In the genomic region with DNA sequence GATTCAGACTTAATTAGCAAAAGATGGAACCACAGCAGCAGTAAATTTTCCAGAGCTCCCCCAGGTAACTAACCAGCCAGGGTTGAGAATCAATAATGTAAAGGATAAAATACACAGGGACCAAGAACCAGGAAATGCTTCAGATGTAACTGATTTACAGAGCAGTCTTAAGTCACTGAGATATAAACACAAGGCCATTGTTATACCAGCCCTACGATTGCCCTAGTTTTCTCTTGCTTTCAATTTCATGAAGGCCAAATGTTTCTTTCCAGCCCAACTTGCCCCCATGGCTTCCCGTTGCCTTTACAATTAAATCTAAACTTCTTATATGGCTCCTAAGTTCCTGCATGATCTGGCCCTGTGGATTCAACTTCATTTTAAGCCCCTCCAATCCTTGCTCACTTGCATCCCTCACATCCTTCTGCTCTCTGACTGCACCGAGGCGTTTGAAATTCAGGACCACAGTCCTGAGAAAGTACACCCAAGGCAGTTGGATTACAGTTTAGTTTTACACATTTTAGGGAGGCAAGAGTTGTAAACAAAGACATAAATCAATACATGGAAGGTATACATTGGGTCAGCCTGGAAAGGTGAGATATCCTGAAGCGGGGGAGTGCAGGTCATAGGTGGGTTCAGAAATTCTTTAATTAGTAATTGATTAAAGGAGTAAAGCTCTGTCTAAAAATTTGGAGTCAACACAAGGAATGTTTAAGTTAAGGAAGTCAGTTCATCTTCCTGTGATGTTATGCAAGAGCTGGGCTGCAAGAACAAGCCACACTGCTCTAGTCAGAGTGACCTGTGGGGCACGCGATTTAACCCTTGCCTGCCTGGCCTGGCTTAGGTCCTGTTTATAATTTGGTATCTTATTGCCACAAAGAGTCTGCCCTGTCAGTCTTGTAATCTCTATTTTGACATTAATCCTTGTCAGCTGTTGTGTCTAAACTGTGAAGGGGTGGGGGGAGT, we compare ENCODE assay signal across 11 cellular contexts.
DNase-seq lines count a peak whose midpoint lies in the region; ATAC-seq and TF ChIP-seq lines count a peak whose summit lies in the region.
"Had no signal": no experiment of that assay in that cellular context is flagged by ENCODE, and none has a peak within 500 bp of the region (broad histone marks: within the 10 kb centered on the region; RNA-seq: fewer than 3 reads in every experiment).

No MANE protein-coding gene starts in this region.

- H3K27me3 ChIP-seq in MM.1S (replicated peaks; ENCODE audit: insufficient read depth, low read length) (no peaks in the 10 kb centered on the region), endodermal cell (ENCODE audit: control insufficient read depth, insufficient read depth, low read length, poor library complexity, severe bottlenecking) (no peaks in the 10 kb centered on the region)
- H3K27me3 ChIP-seq in CD4-positive, alpha-beta memory T cell (ENCODE audit: insufficient read depth, low read length): no peaks in the 10 kb centered on the region

- no peaks in the 10 kb centered on the region for H3K36me3 ChIP-seq in MM.1S (replicated peaks; ENCODE audit: insufficient read depth, low read length)
- no peaks in the 10 kb centered on the region for H3K36me3 ChIP-seq in endodermal cell (ENCODE audit: control insufficient read depth, insufficient read depth, low read length)
- H3K36me3 ChIP-seq in mucosa of descending colon (ENCODE audit: low read depth): no peaks in the 10 kb centered on the region
- H3K36me3 ChIP-seq in CD4-positive, alpha-beta memory T cell (ENCODE audit: insufficient read depth, low read length): no peaks in the 10 kb centered on the region

- H3K4me3 Mint-ChIP-seq in endodermal cell: no peak overlapping the region
- H3K4me3 Mint-ChIP-seq in CD4-positive, alpha-beta memory T cell: no peak overlapping the region

- TF ChIP-seq CTCF in MM.1S (IDR thresholded peaks at IDR 0.05; ENCODE audit: low read length) (no peak), endodermal cell (conservative IDR thresholded peaks at IDR 0.05) (no peak), mucosa of descending colon (IDR thresholded peaks at IDR 0.05) (no peak)

- H3K4me1 Mint-ChIP-seq in endodermal cell: peaks cover 31% of the 10 kb centered on the region
- no peaks in the 10 kb centered on the region for H3K4me1 Mint-ChIP-seq in CD4-positive, alpha-beta memory T cell

- no peaks in the 10 kb centered on the region for H3K79me2 ChIP-seq in MM.1S (ENCODE audit: low read length)

- H3K9me3 ChIP-seq in MM.1S (replicated peaks; ENCODE audit: insufficient read depth, low read length) (no peaks in the 10 kb centered on the region), endodermal cell (ENCODE audit: control insufficient read depth, low read length) (no peaks in the 10 kb centered on the region), mucosa of descending colon (no peaks in the 10 kb centered on the region)
- no peaks in the 10 kb centered on the region for H3K9me3 ChIP-seq in CD4-positive, alpha-beta memory T cell (ENCODE audit: control insufficient read depth in 1 of 2, low read length in 2 of 2)

- intact Hi-C loops in mucosa of descending colon (cut with DNase I, micrococcal nuclease): no loop called here
- intact Hi-C loops in CD4-positive, alpha-beta memory T cell (cut with micrococcal nuclease): no loop called here

- no peaks in the 10 kb centered on the region for H3F3A ChIP-seq in MM.1S (ENCODE audit: insufficient read depth, low read length)

- 65 to 72% methylated on average over 5 to 7 of the region's 7 CpGs for WGBS in endodermal cell (ENCODE audit: insufficient coverage in 1 of 2, insufficient read length in 1 of 2), 2 experiments

- peak; percentile 78 for ATAC-seq in mucosa of descending colon
- ATAC-seq in HG02678 (IDR thresholded peaks at IDR 0.05; ENCODE audit: unreplicated experiment): no peak
- ATAC-seq in GM18909 (IDR thresholded peaks at IDR 0.05; ENCODE audit: poor library complexity, unreplicated experiment): no peak
- ATAC-seq: HCT116 had no signal

- H3K27me3 Mint-ChIP-seq in endodermal cell (ENCODE audit: insufficient read depth): peaks cover 10% of the 10 kb centered on the region
- H3K27me3 Mint-ChIP-seq in CD4-positive, alpha-beta memory T cell: peaks cover 13% of the 10 kb centered on the region in 2 donors

- in situ Hi-C loops in ACHN (cut with HindIII; ENCODE audit: low pct_ligation_motif_present, low pct_unique_long_range_greater_than_20kb, low sequenced_read_pairs): no loop called here

- H3K9ac ChIP-seq in MM.1S (ENCODE audit: low read length) (no peak overlapping the region), endodermal cell (ENCODE audit: extremely low read depth, low read length, poor library complexity, severe bottlenecking) (no peak overlapping the region)

- peak overlapping the region; percentile 1; the same call in 1 of the 2 replicates for H3K4me2 ChIP-seq in MM.1S (ENCODE audit: low read depth, low read length)

- H3K27ac ChIP-seq in MM.1S (ENCODE audit: low read length) (no peak overlapping the region), endodermal cell (ENCODE audit: low read depth, low read length) (no peak overlapping the region), caudate nucleus (ENCODE audit: low read depth, low read length) (no peak overlapping the region)
- H3K27ac ChIP-seq in CD4-positive, alpha-beta memory T cell (ENCODE audit: low read depth, low read length): no peak overlapping the region

- peak overlapping the region; percentile 3; the same call in 1 of the 2 replicates for H2AFZ ChIP-seq in MM.1S (ENCODE audit: low read length)

- H3K4me1 ChIP-seq in MM.1S (ENCODE audit: low read length) (no peaks in the 10 kb centered on the region), endodermal cell (ENCODE audit: control insufficient read depth, insufficient read depth, low read length) (peaks cover 6% of the 10 kb centered on the region), mucosa of descending colon (ENCODE audit: low read depth) (peaks cover 37% of the 10 kb centered on the region)
- H3K4me1 ChIP-seq in CD4-positive, alpha-beta memory T cell (ENCODE audit: insufficient read depth, low read length): no peaks in the 10 kb centered on the region

- H4K20me1 ChIP-seq in MM.1S (ENCODE audit: insufficient read depth, low read length): no peaks in the 10 kb centered on the region

- POLR2A ChIA-PET in CD4-positive, alpha-beta memory T cell (lab: Charles Lee; ENCODE audit: partially characterized antibody): no interaction called here

- no peaks in the 10 kb centered on the region for H3K9me2 ChIP-seq in MM.1S (replicated peaks; ENCODE audit: insufficient read depth, low read length)

- H3K36me3 Mint-ChIP-seq in endodermal cell (ENCODE audit: low read depth): no peaks in the 10 kb centered on the region
- H3K36me3 Mint-ChIP-seq in CD4-positive, alpha-beta memory T cell: no peaks in the 10 kb centered on the region

- H3K4me3 ChIP-seq in MM.1S (ENCODE audit: low read length) (no peak overlapping the region), endodermal cell (ENCODE audit: low read length) (no peak overlapping the region), mucosa of descending colon (no peak overlapping the region)
- no peak overlapping the region for H3K4me3 ChIP-seq in CD4-positive, alpha-beta memory T cell (ENCODE audit: low read length in 2 of 2)

- H3K27ac Mint-ChIP-seq in endodermal cell: no peak overlapping the region
- no peak overlapping the region for H3K27ac Mint-ChIP-seq in CD4-positive, alpha-beta memory T cell

- no peaks in the 10 kb centered on the region for H3K9me3 Mint-ChIP-seq in endodermal cell
- H3K9me3 Mint-ChIP-seq in CD4-positive, alpha-beta memory T cell: no peaks in the 10 kb centered on the region

- CTCF ChIA-PET in CD4-positive, alpha-beta memory T cell (lab: Charles Lee; ENCODE audit: partially characterized antibody): no interaction called here

- DNase-seq in ACHN (peak; percentile 24), MM.1S (no peak), endodermal cell (peak; percentile 56), mucosa of descending colon (peak; percentile 67 to 77 (median 72)), caudate nucleus (lab: John Stamatoyannopoulos, UW) (no peak)
- no peak for DNase-seq in CD4-positive, alpha-beta memory T cell
- DNase-seq: amygdala, T-helper 9 cell had no signal

Comparison
In these comparisons a context has a peak if more than half of its experiments do, and no peak if none do; other contexts are left out.
1. DNase-seq: peak in ACHN (single experiment), endodermal cell (single experiment) and mucosa of descending colon (3 of 3); none in MM.1S (single experiment), caudate nucleus (0 of 61) and CD4-positive, alpha-beta memory T cell (0 of 5).